ENCODE assay signal across 1 cellular context in the genomic region with DNA sequence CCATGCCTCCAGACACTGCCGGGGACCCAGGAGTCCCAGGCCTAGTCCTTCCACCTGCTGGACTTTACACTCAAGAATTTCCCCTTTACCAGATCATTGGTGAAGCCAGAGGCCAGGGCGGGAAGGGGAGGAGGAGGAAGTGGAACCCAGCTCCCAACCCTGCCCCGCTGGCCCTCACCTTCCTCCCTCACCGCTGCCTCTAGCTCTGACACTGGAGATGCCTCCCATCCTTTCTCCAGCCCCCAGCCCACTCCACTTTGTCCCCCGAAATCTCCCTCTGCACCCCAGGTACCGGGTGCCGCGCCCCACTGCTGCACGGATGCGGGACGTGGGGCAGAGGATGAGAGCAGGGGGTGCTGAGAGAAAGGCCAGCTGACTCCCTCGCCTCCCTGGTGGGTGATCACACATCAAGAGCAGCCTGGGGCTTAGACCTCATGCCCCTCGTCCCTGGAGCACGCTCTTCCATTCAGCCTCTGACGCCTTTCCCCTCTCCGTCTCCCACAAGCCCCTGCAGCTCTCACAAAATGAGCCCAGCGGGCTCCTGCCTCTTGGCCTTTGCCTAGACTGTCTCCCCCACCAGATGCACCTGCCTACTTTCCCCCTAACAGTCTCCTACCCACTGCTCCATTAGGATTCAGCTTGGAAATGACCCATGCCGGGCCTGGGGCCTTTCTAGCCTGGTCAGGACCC.
TF ChIP-seq lines count a peak whose summit lies in the region.

A gene with protein sequence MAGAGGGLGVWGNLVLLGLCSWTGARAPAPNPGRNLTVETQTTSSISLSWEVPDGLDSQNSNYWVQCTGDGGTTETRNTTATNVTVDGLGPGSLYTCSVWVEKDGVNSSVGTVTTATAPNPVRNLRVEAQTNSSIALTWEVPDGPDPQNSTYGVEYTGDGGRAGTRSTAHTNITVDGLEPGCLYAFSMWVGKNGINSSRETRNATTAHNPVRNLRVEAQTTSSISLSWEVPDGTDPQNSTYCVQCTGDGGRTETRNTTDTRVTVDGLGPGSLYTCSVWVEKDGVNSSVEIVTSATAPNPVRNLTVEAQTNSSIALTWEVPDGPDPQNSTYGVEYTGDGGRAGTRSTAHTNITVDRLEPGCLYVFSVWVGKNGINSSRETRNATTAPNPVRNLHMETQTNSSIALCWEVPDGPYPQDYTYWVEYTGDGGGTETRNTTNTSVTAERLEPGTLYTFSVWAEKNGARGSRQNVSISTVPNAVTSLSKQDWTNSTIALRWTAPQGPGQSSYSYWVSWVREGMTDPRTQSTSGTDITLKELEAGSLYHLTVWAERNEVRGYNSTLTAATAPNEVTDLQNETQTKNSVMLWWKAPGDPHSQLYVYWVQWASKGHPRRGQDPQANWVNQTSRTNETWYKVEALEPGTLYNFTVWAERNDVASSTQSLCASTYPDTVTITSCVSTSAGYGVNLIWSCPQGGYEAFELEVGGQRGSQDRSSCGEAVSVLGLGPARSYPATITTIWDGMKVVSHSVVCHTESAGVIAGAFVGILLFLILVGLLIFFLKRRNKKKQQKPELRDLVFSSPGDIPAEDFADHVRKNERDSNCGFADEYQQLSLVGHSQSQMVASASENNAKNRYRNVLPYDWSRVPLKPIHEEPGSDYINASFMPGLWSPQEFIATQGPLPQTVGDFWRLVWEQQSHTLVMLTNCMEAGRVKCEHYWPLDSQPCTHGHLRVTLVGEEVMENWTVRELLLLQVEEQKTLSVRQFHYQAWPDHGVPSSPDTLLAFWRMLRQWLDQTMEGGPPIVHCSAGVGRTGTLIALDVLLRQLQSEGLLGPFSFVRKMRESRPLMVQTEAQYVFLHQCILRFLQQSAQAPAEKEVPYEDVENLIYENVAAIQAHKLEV (minus strand): TSS at position 72 of the 690 bp plus-strand sequence. CDS start 68 bp downstream, at position 4.

TF ChIP-seq in HepG2, 621 proteins besides CTCF, POLR2A, EP300 and RAD21 (continued from another document and continues in another):
- TF ChIP-seq, protein P1, sequence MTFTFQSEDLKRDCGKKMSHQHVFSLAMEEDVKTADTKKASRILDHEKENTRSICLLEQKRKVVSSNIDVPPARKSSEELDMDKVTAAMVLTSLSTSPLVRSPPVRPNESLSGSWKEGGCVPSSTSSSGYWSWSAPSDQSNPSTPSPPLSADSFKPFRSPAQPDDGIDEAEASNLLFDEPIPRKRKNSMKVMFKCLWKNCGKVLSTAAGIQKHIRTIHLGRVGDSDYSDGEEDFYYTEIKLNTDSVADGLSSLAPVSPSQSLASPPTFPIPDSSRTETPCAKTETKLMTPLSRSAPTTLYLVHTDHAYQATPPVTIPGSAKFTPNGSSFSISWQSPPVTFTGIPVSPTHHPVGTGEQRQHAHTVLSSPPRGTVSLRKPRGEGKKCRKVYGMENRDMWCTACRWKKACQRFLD (CRISPR knock-in tag; IDR thresholded peaks at IDR 0.05; ENCODE audit: borderline replicate concordance), result peak; percentile 73; the same call in 1 of the 2 replicates
- TF ChIP-seq ZNF761 (CRISPR knock-in tag; conservative IDR thresholded peaks at IDR 0.05), result 0 out of 2 replicates have a peak, but pooled peaks have one; percentile 54
- TF ChIP-seq ZNF484 (CRISPR knock-in tag; IDR thresholded peaks at IDR 0.05; ENCODE audit: borderline replicate concordance, low read depth), result peak; percentile 72; the same call in 1 of the 2 replicates
- no peak; the same call in 1 of the 2 replicates for TF ChIP-seq GATA4 (IDR thresholded peaks at IDR 0.05; ENCODE audit: borderline replicate concordance, low read depth)
- no peak for TF ChIP-seq SMYD3 (CRISPR knock-in tag; IDR thresholded peaks at IDR 0.05)
- TF ChIP-seq KMT2A (CRISPR knock-in tag; IDR thresholded peaks at IDR 0.05), result no peak
- peak; percentile 28; the same call in 1 of the 2 replicates for TF ChIP-seq ZNF274 (CRISPR knock-in tag; IDR thresholded peaks at IDR 0.05)
- no peak for TF ChIP-seq ETV6 (CRISPR knock-in tag; conservative IDR thresholded peaks at IDR 0.05)
- TF ChIP-seq NFE2 (CRISPR knock-in tag; IDR thresholded peaks at IDR 0.05), result no peak
- TF ChIP-seq ZNF780A (CRISPR knock-in tag; IDR thresholded peaks at IDR 0.05), result no peak
- TF ChIP-seq, protein P2, sequence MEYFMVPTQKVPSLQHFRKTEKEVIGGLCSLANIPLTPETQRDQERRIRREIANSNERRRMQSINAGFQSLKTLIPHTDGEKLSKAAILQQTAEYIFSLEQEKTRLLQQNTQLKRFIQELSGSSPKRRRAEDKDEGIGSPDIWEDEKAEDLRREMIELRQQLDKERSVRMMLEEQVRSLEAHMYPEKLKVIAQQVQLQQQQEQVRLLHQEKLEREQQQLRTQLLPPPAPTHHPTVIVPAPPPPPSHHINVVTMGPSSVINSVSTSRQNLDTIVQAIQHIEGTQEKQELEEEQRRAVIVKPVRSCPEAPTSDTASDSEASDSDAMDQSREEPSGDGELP (IDR thresholded peaks at IDR 0.05; ENCODE audit: borderline replicate concordance, low read depth), result no peak
- TF ChIP-seq, protein P3, sequence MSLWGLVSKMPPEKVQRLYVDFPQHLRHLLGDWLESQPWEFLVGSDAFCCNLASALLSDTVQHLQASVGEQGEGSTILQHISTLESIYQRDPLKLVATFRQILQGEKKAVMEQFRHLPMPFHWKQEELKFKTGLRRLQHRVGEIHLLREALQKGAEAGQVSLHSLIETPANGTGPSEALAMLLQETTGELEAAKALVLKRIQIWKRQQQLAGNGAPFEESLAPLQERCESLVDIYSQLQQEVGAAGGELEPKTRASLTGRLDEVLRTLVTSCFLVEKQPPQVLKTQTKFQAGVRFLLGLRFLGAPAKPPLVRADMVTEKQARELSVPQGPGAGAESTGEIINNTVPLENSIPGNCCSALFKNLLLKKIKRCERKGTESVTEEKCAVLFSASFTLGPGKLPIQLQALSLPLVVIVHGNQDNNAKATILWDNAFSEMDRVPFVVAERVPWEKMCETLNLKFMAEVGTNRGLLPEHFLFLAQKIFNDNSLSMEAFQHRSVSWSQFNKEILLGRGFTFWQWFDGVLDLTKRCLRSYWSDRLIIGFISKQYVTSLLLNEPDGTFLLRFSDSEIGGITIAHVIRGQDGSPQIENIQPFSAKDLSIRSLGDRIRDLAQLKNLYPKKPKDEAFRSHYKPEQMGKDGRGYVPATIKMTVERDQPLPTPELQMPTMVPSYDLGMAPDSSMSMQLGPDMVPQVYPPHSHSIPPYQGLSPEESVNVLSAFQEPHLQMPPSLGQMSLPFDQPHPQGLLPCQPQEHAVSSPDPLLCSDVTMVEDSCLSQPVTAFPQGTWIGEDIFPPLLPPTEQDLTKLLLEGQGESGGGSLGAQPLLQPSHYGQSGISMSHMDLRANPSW (CRISPR knock-in tag; IDR thresholded peaks at IDR 0.05; ENCODE audit: borderline replicate concordance), result no peak
- 0 out of 2 replicates have a peak, but pooled peaks have one; percentile 13 for TF ChIP-seq ARNTL (CRISPR knock-in tag; IDR thresholded peaks at IDR 0.05)
- TF ChIP-seq, protein P4, sequence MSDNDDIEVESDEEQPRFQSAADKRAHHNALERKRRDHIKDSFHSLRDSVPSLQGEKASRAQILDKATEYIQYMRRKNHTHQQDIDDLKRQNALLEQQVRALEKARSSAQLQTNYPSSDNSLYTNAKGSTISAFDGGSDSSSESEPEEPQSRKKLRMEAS (IDR thresholded peaks at IDR 0.05), result peak; percentile 85
- TF ChIP-seq JARID2 (CRISPR knock-in tag; IDR thresholded peaks at IDR 0.05; ENCODE audit: insufficient replicate concordance), result no peak
- TF ChIP-seq, protein P5, sequence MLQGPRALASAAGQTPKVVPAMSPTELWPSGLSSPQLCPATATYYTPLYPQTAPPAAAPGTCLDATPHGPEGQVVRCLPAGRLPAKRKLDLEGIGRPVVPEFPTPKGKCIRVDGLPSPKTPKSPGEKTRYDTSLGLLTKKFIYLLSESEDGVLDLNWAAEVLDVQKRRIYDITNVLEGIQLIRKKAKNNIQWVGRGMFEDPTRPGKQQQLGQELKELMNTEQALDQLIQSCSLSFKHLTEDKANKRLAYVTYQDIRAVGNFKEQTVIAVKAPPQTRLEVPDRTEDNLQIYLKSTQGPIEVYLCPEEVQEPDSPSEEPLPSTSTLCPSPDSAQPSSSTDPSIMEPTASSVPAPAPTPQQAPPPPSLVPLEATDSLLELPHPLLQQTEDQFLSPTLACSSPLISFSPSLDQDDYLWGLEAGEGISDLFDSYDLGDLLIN (CRISPR knock-in tag; IDR thresholded peaks at IDR 0.05; ENCODE audit: borderline replicate concordance), result no peak
- TF ChIP-seq ZNF326 (CRISPR knock-in tag; IDR thresholded peaks at IDR 0.05; ENCODE audit: borderline replicate concordance), result no peak
- no peak for TF ChIP-seq ZNF569 (CRISPR knock-in tag; IDR thresholded peaks at IDR 0.05; ENCODE audit: borderline replicate concordance)
- TF ChIP-seq GTF2F1 (IDR thresholded peaks at IDR 0.05; ENCODE audit: low read length), result no peak
- 0 out of 2 replicates have a peak, but pooled peaks have one; percentile 59 for TF ChIP-seq ZFP41 (CRISPR knock-in tag; IDR thresholded peaks at IDR 0.05; ENCODE audit: borderline replicate concordance)
- no peak for TF ChIP-seq ZNF713 (CRISPR knock-in tag; IDR thresholded peaks at IDR 0.05)
- no peak for TF ChIP-seq TBL1XR1 (IDR thresholded peaks at IDR 0.05; ENCODE audit: borderline replicate concordance, low read length, partially characterized antibody)
- TF ChIP-seq NFE2L1 (CRISPR knock-in tag; IDR thresholded peaks at IDR 0.05; ENCODE audit: borderline replicate concordance), result no peak
- TF ChIP-seq, protein P6, sequence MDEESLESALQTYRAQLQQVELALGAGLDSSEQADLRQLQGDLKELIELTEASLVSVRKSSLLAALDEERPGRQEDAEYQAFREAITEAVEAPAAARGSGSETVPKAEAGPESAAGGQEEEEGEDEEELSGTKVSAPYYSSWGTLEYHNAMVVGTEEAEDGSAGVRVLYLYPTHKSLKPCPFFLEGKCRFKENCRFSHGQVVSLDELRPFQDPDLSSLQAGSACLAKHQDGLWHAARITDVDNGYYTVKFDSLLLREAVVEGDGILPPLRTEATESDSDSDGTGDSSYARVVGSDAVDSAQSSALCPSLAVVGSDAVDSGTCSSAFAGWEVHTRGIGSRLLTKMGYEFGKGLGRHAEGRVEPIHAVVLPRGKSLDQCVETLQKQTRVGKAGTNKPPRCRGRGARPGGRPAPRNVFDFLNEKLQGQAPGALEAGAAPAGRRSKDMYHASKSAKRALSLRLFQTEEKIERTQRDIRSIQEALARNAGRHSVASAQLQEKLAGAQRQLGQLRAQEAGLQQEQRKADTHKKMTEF (CRISPR knock-in tag; IDR thresholded peaks at IDR 0.05), result no peak
- TF ChIP-seq, protein P7, sequence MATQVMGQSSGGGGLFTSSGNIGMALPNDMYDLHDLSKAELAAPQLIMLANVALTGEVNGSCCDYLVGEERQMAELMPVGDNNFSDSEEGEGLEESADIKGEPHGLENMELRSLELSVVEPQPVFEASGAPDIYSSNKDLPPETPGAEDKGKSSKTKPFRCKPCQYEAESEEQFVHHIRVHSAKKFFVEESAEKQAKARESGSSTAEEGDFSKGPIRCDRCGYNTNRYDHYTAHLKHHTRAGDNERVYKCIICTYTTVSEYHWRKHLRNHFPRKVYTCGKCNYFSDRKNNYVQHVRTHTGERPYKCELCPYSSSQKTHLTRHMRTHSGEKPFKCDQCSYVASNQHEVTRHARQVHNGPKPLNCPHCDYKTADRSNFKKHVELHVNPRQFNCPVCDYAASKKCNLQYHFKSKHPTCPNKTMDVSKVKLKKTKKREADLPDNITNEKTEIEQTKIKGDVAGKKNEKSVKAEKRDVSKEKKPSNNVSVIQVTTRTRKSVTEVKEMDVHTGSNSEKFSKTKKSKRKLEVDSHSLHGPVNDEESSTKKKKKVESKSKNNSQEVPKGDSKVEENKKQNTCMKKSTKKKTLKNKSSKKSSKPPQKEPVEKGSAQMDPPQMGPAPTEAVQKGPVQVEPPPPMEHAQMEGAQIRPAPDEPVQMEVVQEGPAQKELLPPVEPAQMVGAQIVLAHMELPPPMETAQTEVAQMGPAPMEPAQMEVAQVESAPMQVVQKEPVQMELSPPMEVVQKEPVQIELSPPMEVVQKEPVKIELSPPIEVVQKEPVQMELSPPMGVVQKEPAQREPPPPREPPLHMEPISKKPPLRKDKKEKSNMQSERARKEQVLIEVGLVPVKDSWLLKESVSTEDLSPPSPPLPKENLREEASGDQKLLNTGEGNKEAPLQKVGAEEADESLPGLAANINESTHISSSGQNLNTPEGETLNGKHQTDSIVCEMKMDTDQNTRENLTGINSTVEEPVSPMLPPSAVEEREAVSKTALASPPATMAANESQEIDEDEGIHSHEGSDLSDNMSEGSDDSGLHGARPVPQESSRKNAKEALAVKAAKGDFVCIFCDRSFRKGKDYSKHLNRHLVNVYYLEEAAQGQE (IDR thresholded peaks at IDR 0.05; ENCODE audit: borderline replicate concordance in 1 of 2, low read depth in 1 of 2, low read length in 2 of 2), result no peak
- TF ChIP-seq, protein P8, sequence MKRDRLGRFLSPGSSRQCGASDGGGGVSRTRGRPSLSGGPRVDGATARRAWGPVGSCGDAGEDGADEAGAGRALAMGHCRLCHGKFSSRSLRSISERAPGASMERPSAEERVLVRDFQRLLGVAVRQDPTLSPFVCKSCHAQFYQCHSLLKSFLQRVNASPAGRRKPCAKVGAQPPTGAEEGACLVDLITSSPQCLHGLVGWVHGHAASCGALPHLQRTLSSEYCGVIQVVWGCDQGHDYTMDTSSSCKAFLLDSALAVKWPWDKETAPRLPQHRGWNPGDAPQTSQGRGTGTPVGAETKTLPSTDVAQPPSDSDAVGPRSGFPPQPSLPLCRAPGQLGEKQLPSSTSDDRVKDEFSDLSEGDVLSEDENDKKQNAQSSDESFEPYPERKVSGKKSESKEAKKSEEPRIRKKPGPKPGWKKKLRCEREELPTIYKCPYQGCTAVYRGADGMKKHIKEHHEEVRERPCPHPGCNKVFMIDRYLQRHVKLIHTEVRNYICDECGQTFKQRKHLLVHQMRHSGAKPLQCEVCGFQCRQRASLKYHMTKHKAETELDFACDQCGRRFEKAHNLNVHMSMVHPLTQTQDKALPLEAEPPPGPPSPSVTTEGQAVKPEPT (CRISPR knock-in tag; IDR thresholded peaks at IDR 0.05; ENCODE audit: low read depth), result no peak
- no peak; the same call in 1 of the 2 replicates for TF ChIP-seq ZNF547 (CRISPR knock-in tag; IDR thresholded peaks at IDR 0.05)
- TF ChIP-seq ADNP (CRISPR knock-in tag; IDR thresholded peaks at IDR 0.05), result no peak
- TF ChIP-seq ZNF441 (CRISPR knock-in tag; IDR thresholded peaks at IDR 0.05; ENCODE audit: borderline replicate concordance), result peak; percentile 87
- no peak for TF ChIP-seq ZNF20 (CRISPR knock-in tag; IDR thresholded peaks at IDR 0.05)
- TF ChIP-seq TBX2 (CRISPR knock-in tag; IDR thresholded peaks at IDR 0.05; ENCODE audit: borderline replicate concordance), result no peak; the same call in 1 of the 2 replicates
- TF ChIP-seq SIN3A (IDR thresholded peaks at IDR 0.05; ENCODE audit: borderline replicate concordance, low read depth, low read length), result peak; percentile 32; the same call in 1 of the 2 replicates
- no peak for TF ChIP-seq ZFP36 (IDR thresholded peaks at IDR 0.05; ENCODE audit: borderline replicate concordance, low read depth, low read length, partially characterized antibody)
- TF ChIP-seq PCBP2 (optimal IDR thresholded peaks at IDR 0.05; ENCODE audit: low read depth, low read length, poor library complexity, severe bottlenecking), result no peak
- TF ChIP-seq PCBP1 (IDR thresholded peaks at IDR 0.05; ENCODE audit: borderline replicate concordance, low read depth, low read length), result 0 out of 2 replicates have a peak, but pooled peaks have one; percentile 51
- TF ChIP-seq HDAC6 (IDR thresholded peaks at IDR 0.05; ENCODE audit: low read depth, low read length), result no peak
- no peak for TF ChIP-seq MIER2 (CRISPR knock-in tag; IDR thresholded peaks at IDR 0.05)
